ENCODE assay signal across 18 cellular contexts in genomic region chr3:123446210-123446609, GRCh38. TPM values are rescaled to one million over a fixed set of nuclear protein-coding genes. Genes with fewer than 3 reads are reported as not detected.
DNase-seq lines count a peak whose midpoint lies in the region; TF ChIP-seq lines count a peak whose summit lies in the region.
"Had no signal": no experiment of that assay in that cellular context is flagged by ENCODE, and none has a peak within 500 bp of the region (broad histone marks: within the 10 kb centered on the region; RNA-seq: fewer than 3 reads in every experiment).

No MANE protein-coding gene starts in this region.

- WGBS in esophagus squamous epithelium, 2 donors = 76 to 81% methylated on average over 2 of the region's 2 CpGs
- WGBS in ovary, 3 donors = 75 to 80% (median 75%) methylated on average over 2 of the region's 2 CpGs

- H3K4me3 ChIP-seq in left ventricle myocardium inferior (peak overlapping the region; percentile 86), esophagus squamous epithelium (peak overlapping the region; percentile 18 to 78 (median 56)), ovary (peak overlapping the region; percentile 9), vagina (peak overlapping the region; percentile 58 to 77)
- H3K4me3 ChIP-seq: adrenal gland, left lung, uterus had no signal

- TF ChIP-seq EP300 in ovary (IDR thresholded peaks at IDR 0.05) = no peak

- H3K36me3 ChIP-seq in left ventricle myocardium inferior = peaks cover 7% of the 10 kb centered on the region
- no peaks in the 10 kb centered on the region for H3K36me3 ChIP-seq in esophagus squamous epithelium
- H3K36me3 ChIP-seq in ovary = no peaks in the 10 kb centered on the region
- no peaks in the 10 kb centered on the region for H3K36me3 ChIP-seq in vagina
- H3K36me3 ChIP-seq: adrenal gland, left lung, uterus had no signal

- DNase-seq in left ventricle myocardium inferior = no peak
- no peak for DNase-seq in cardiac septum (ENCODE audit: low spot score)
- no peak for DNase-seq in esophagus squamous epithelium (lab: John Stamatoyannopoulos, UW)
- no peak for DNase-seq in ovary
- no peak for DNase-seq in vagina (ENCODE audit: extremely low spot score in 2 of 2)
- DNase-seq in NCI-H69 (lab: John Stamatoyannopoulos, UW) = no peak
- no peak for DNase-seq in T1000 (lab: John Stamatoyannopoulos, UW)
- no peak for DNase-seq in HCEC 1CT
- DNase-seq: activated CD8-positive, alpha-beta T cell treated with anti-CD3 and anti-CD28 coated beads, Interleukin-2, amount 10 ng/mL, durations not matched to agents 7 days and 5 days; adrenal gland; COR-L47; dermis blood vessel endothelial cell; left lung; NCI-H1694; NCI-H526; OCI-M1; uterus had no signal

- H3K27me3 ChIP-seq in left ventricle myocardium inferior (ENCODE audit: low read depth) = peaks cover 53% of the 10 kb centered on the region
- H3K27me3 ChIP-seq in esophagus squamous epithelium = peaks cover 0 to 63% (median 4%) of the 10 kb centered on the region in 4 donors
- H3K27me3 ChIP-seq in ovary = no peaks in the 10 kb centered on the region
- H3K27me3 ChIP-seq in vagina = no peaks in the 10 kb centered on the region
- H3K27me3 ChIP-seq: uterus had no signal

- H3K9me3 ChIP-seq in left ventricle myocardium inferior (replicated peaks) = no peaks in the 10 kb centered on the region
- no peaks in the 10 kb centered on the region for H3K9me3 ChIP-seq in esophagus squamous epithelium
- no peaks in the 10 kb centered on the region for H3K9me3 ChIP-seq in ovary
- no peaks in the 10 kb centered on the region for H3K9me3 ChIP-seq in vagina
- H3K9me3 ChIP-seq: adrenal gland, left lung, uterus had no signal

- H3K27ac ChIP-seq in left ventricle myocardium inferior (replicated peaks) (peak overlapping the region; percentile 92), esophagus squamous epithelium (peak overlapping the region in 3 of 4 donors; percentile 78 to 91 (median 88)), ovary (no peak overlapping the region), vagina (no peak overlapping the region)
- H3K27ac ChIP-seq: left lung had no signal

- intact Hi-C loops in left ventricle myocardium inferior (cut with micrococcal nuclease) (no loop called here), cardiac septum (cut with DNase I) (loop anchor here (2.0 to 5.0 kb wide), 4 partner anchors 45 to 117 kb away; no protein-coding TSS in a partner anchor), esophagus squamous epithelium (cut with DNase I) (no loop called here), ovary (cut with DNase I) (loop anchor here in 2 of 4 donors (5.0 to 10.0 kb wide), 3 partner anchors 61 to 114 kb away; no protein-coding TSS in a partner anchor), vagina (cut with DNase I) (no loop called here)

- no peak for TF ChIP-seq POLR2A in esophagus squamous epithelium (IDR thresholded peaks at IDR 0.05)
- no peak for TF ChIP-seq POLR2A in ovary (IDR thresholded peaks at IDR 0.05)
- TF ChIP-seq POLR2A in vagina (IDR thresholded peaks at IDR 0.05) = no peak

- TF ChIP-seq CTCF in left ventricle myocardium inferior (IDR thresholded peaks at IDR 0.05; ENCODE audit: borderline replicate concordance) = no peak
- no peak for TF ChIP-seq CTCF in esophagus squamous epithelium (IDR thresholded peaks at IDR 0.05)
- no peak for TF ChIP-seq CTCF in ovary (IDR thresholded peaks at IDR 0.05)
- no peak for TF ChIP-seq CTCF in vagina (IDR thresholded peaks at IDR 0.05)

- H3K4me1 ChIP-seq in left ventricle myocardium inferior (peaks cover 75% of the 10 kb centered on the region), esophagus squamous epithelium (peaks cover 12 to 37% (median 21%) of the 10 kb centered on the region in 3 donors), ovary (ENCODE audit: insufficient read depth) (peaks cover 18% of the 10 kb centered on the region), vagina (peaks cover 23% of the 10 kb centered on the region)

RNA-seq across cellular contexts. Expression of gene ADCY5, which starts 2.7 kb away (rescaled TPM):
- total RNA-seq in left ventricle myocardium inferior (249 TPM), cardiac septum (192 TPM), esophagus squamous epithelium (10 to 100 TPM in 1 of 4 donors, 1 to 10 TPM in 2, under 1 TPM in 1; 0.72 to 17.4 (median 5.3) TPM), ovary (10 to 100 TPM in 6 of 7 donors, 1 to 10 TPM in 1; 5.3 to 36.2 (median 25.6) TPM), vagina (16.7 TPM)
- 10 to 100 TPM; 15.4 to 17.1 TPM for polyA plus RNA-seq in ovary
- total RNA-seq: activated CD8-positive, alpha-beta T cell treated with anti-CD3 and anti-CD28 coated beads, Interleukin-2, amount 10 ng/mL, durations not matched to agents 7 days and 5 days; activated T-helper 1 cell treated with anti-CD3 and anti-CD28 coated beads, Interleukin-12 subunit alpha, Interleukin-12 subunit beta, Interleukin-2, Interleukin-4 antibody, amounts not matched to agents 30 ng/mL and 10 ng/mL and 1 ng/mL, durations not matched to agents 14 hours and 24 hours and 36 hours had no signal

Comparison
In these comparisons a context has a peak if more than half of its experiments do, and no peak if none do; other contexts are left out.
1. H3K27ac ChIP-seq: peak in left ventricle myocardium inferior (single experiment) and esophagus squamous epithelium (3 of 4); none in ovary (0 of 2) and vagina (single experiment).
2. H3K4me3 ChIP-seq: peak in every context shown above with its lines; median percentile 86 in left ventricle myocardium inferior; 68 in vagina; 56 in esophagus squamous epithelium; 9 in ovary.